Comparison of ENCODE assay signal across 9 cellular contexts in genomic region chr15:63380828-63381282, GRCh38. TPM values are rescaled to one million over a fixed set of nuclear protein-coding genes. Genes with fewer than 3 reads are reported as not detected.
DNase-seq lines count a peak whose midpoint lies in the region; ATAC-seq and TF ChIP-seq lines count a peak whose summit lies in the region.
"Had no signal": no experiment of that assay in that cellular context is flagged by ENCODE, and none has a peak within 500 bp of the region (broad histone marks: within the 10 kb centered on the region; RNA-seq: fewer than 3 reads in every experiment).

No MANE protein-coding gene starts in this region.

- H4K20me1 ChIP-seq in GM23248 (ENCODE audit: insufficient read depth): no peaks in the 10 kb centered on the region

- H3F3A ChIP-seq in GM23248 (ENCODE audit: insufficient read depth): peaks cover 23% of the 10 kb centered on the region

- TF ChIP-seq CTCF in VCaP (conservative IDR thresholded peaks at IDR 0.05) (no peak), fibroblast of pulmonary artery (IDR thresholded peaks at IDR 0.05; ENCODE audit: low read length, missing control alignments) (no peak)

- H2AFZ ChIP-seq in GM23248: peak overlapping the region; percentile 95

- H3K9me2 ChIP-seq in GM23248 (ENCODE audit: insufficient read depth): no peaks in the 10 kb centered on the region

- H3K4me3 ChIP-seq in GM23248: peak overlapping the region; percentile 94
- peak overlapping the region; percentile 72 for H3K4me3 ChIP-seq in fibroblast of pulmonary artery (replicated peaks; ENCODE audit: low read depth, low read length)
- H3K4me3 ChIP-seq in rectal smooth muscle tissue (ENCODE audit: low read length): peak overlapping the region; percentile 70

- in situ Hi-C loops in GM23248 (cut with MboI): no loop called here

- no peaks in the 10 kb centered on the region for H3K36me3 ChIP-seq in GM23248 (ENCODE audit: low read depth)
- H3K36me3 ChIP-seq in rectal smooth muscle tissue (ENCODE audit: control insufficient read depth, insufficient read depth, low read length): no peaks in the 10 kb centered on the region

- no peak for ATAC-seq in GM18907 (IDR thresholded peaks at IDR 0.05; ENCODE audit: unreplicated experiment)
- ATAC-seq in GM21360 (IDR thresholded peaks at IDR 0.05; ENCODE audit: unreplicated experiment): no peak

- peak; percentile 50 for DNase-seq in GM23248
- DNase-seq in fibroblast of pulmonary artery (ENCODE audit: low read depth): no peak
- DNase-seq in NCI-H1105 treated with DMSO at 0.1 percent for 48 hours (lab: John Stamatoyannopoulos, UW): no peak
- DNase-seq in germinal center (ENCODE audit: low spot score): no peak
- DNase-seq: activated T-cell treated with anti-CD3 and anti-CD28 coated beads, Interleukin-2, amount 50 U/mL, for 1 hour had no signal

- 2% methylated on average over 13 of the region's 13 CpGs for WGBS in GM23248 (ENCODE audit: low coverage in 1 of 2, low lambda C conversion rate in 2 of 2, missing lambda C conversion rate in 2 of 2), 2 experiments

- H3K27me3 ChIP-seq in GM23248 (replicated peaks; ENCODE audit: insufficient read depth) (no peaks in the 10 kb centered on the region), rectal smooth muscle tissue (ENCODE audit: control insufficient read depth, insufficient read depth, low read length) (peaks cover 13% of the 10 kb centered on the region)

- peaks cover 47% of the 10 kb centered on the region for H3K79me2 ChIP-seq in GM23248 (ENCODE audit: insufficient read depth)

- peaks cover 22% of the 10 kb centered on the region for H3K4me1 ChIP-seq in GM23248 (ENCODE audit: insufficient read depth)
- peaks cover 3% of the 10 kb centered on the region for H3K4me1 ChIP-seq in rectal smooth muscle tissue (ENCODE audit: control insufficient read depth, insufficient read depth, low read length)

- H3K4me2 ChIP-seq in GM23248 (ENCODE audit: unreplicated experiment): peak overlapping the region; percentile 96

- H3K27ac ChIP-seq in GM23248 (peak overlapping the region; percentile 31), VCaP (peak overlapping the region; percentile 89), rectal smooth muscle tissue (ENCODE audit: low read depth, low read length) (no peak overlapping the region)

- no peaks in the 10 kb centered on the region for H3K9me3 ChIP-seq in GM23248 (ENCODE audit: low read depth)

- H3K9ac ChIP-seq in GM23248 (peak overlapping the region; percentile 82), rectal smooth muscle tissue (ENCODE audit: low read length) (no peak overlapping the region)

RNA-seq across cellular contexts. Expression of gene CA12, which starts 0.8 kb away (rescaled TPM):
- total RNA-seq in GM23248 (2014; rRNA removed; shearing (Covaris generic)): 41.1 and 41.8 TPM in 2 replicates
- 40.9 and 42.1 TPM in 2 replicates for polyA plus RNA-seq in GM23248 (2016; fragmentation: Nextera tagmentation; extraction: Ambion mirVana)
